In genomic region chr7:96526492-96526891, GRCh38 we compare ENCODE assay signal across 15 cellular contexts.
"Had no signal": no experiment of that assay in that cellular context is flagged by ENCODE, and none has a peak within 500 bp of the region (broad histone marks: within the 10 kb centered on the region; RNA-seq: fewer than 3 reads in every experiment).

No MANE protein-coding gene starts in this region.

- H3K27ac ChIP-seq: coronary artery, heart right ventricle, psoas muscle, right lobe of liver had no signal

- H3K9me3 ChIP-seq: heart right ventricle, psoas muscle, right lobe of liver had no signal

- H3K27me3 ChIP-seq: right lobe of liver had no signal

- DNase-seq: activated CD4-positive, alpha-beta T cell treated with anti-CD3 and anti-CD28 coated beads, Interleukin-2, amount 10 ng/mL, durations not matched to agents 7 days and 5 days; activated CD8-positive, alpha-beta memory T cell treated with anti-CD3 and anti-CD28 coated beads for 24 hours; activated naive CD8-positive, alpha-beta T cell treated with anti-CD3 and anti-CD28 coated beads, Interleukin-2, amount 10 ng/mL, durations not matched to agents 7 days and 5 days; effector CD8-positive, alpha-beta T cell; heart right ventricle; left colon; natural killer cell; psoas muscle; right lobe of liver; stimulated activated CD4-positive, alpha-beta T cell treated with anti-CD3 and anti-CD28 coated beads, Interleukin-4, amount 100 ng/mL, for 4 hours; stimulated activated CD8-positive, alpha-beta memory T cell treated with anti-CD3 and anti-CD28 coated beads, Interleukin-4, amount 100 ng/mL, for 48 hours; stimulated activated naive CD4-positive, alpha-beta T cell treated with Interleukin-2 at 50 U/mL for 16 hours had no signal

- H3K36me3 ChIP-seq: heart right ventricle, right lobe of liver had no signal

- H3K4me3 ChIP-seq: coronary artery, heart right ventricle, lung, psoas muscle, right lobe of liver, smooth muscle cell had no signal
